In genomic region chr5:128395073-128395472, GRCh38 we compare ENCODE assay signal across 23 cellular contexts.
DNase-seq lines count a peak whose midpoint lies in the region; ATAC-seq, FAIRE-seq and TF ChIP-seq lines count a peak whose summit lies in the region.
"Had no signal": no experiment of that assay in that cellular context is flagged by ENCODE, and none has a peak within 500 bp of the region (broad histone marks: within the 10 kb centered on the region; RNA-seq: fewer than 3 reads in every experiment).

No MANE protein-coding gene starts in this region.

- H3K4me1 ChIP-seq in right cardiac atrium (ENCODE audit: control insufficient read depth, insufficient read depth, low read length), result no peaks in the 10 kb centered on the region
- H3K4me1 ChIP-seq: A549; BLaER1 treated with 17β-estradiol and CSF1 and Interleukin-3, amounts not matched to agents 10 nM and 100 nM had no signal

- no peaks in the 10 kb centered on the region for H3K36me3 ChIP-seq in bronchial epithelial cell (ENCODE audit: control insufficient read depth, insufficient read depth, low read length)
- H3K36me3 ChIP-seq: BLaER1 treated with 17β-estradiol and CSF1 and Interleukin-3, amounts not matched to agents 10 nM and 100 nM; MG63 had no signal

- ATAC-seq in Right ventricle myocardium superior (ENCODE audit: poor library complexity) (peak; percentile 84), right cardiac atrium (no peak), left ventricle myocardium superior (peak; percentile 95), GM21367 (IDR thresholded peaks at IDR 0.05; ENCODE audit: unreplicated experiment) (no peak)
- ATAC-seq: A549 had no signal

- 75% methylated on average over 8 of the region's 8 CpGs for WGBS in right cardiac atrium

- H3K27me3 ChIP-seq in right cardiac atrium (ENCODE audit: control insufficient read depth, insufficient read depth) (no peaks in the 10 kb centered on the region), bronchial epithelial cell (ENCODE audit: control insufficient read depth, insufficient read depth, low read length) (no peaks in the 10 kb centered on the region)
- H3K27me3 ChIP-seq: BLaER1 treated with 17β-estradiol and CSF1 and Interleukin-3, amounts not matched to agents 10 nM and 100 nM; MG63 had no signal

- no peaks in the 10 kb centered on the region for H3K9me3 ChIP-seq in right cardiac atrium (ENCODE audit: control insufficient read depth, low read length)
- H3K9me3 ChIP-seq: A549, MG63 had no signal

- DNase-seq in Right ventricle myocardium superior (peak; percentile 45), right cardiac atrium (no peak), bronchial epithelial cell (ENCODE audit: low read depth) (peak; percentile 14), left ventricle myocardium superior (peak; percentile 44), medulla oblongata (ENCODE audit: extremely low spot score) (no peak), 8988T (no peak)
- DNase-seq: AML-193; CD4-positive, alpha-beta T cell; DMS53; HCEC 1CT; IMR-90; KG1; MG63; NCI-H2029; NCI-H446 treated with DMSO at 0.1 percent for 48 hours; NCI-H526; PC-9; SHP77 treated with DMSO at 0.1 percent for 48 hours had no signal

- intact Hi-C loops in Right ventricle myocardium superior (cut with DNase I) (no loop called here), right cardiac atrium (cut with DNase I) (no loop called here), left ventricle myocardium superior (cut with micrococcal nuclease) (no loop called here)

- no peak for FAIRE-seq in bronchial epithelial cell (lab: Jason Lieb, UNC)
- FAIRE-seq: A549, GM18507, H1 had no signal

- no peak overlapping the region for H3K27ac ChIP-seq in right cardiac atrium (ENCODE audit: low read length)
- H3K27ac ChIP-seq: A549; BLaER1 treated with 17β-estradiol and CSF1 and Interleukin-3, amounts not matched to agents 10 nM and 100 nM; PC-9 had no signal

- no peak overlapping the region for H3K4me3 ChIP-seq in right cardiac atrium (ENCODE audit: low read length)
- H3K4me3 ChIP-seq in bronchial epithelial cell (ENCODE audit: low read depth, low read length), result no peak overlapping the region
- H3K4me3 ChIP-seq: A549; BLaER1 treated with 17β-estradiol and CSF1 and Interleukin-3, amounts not matched to agents 10 nM and 100 nM; MG63; PC-9 had no signal

- no peak for TF ChIP-seq CTCF in bronchial epithelial cell (IDR thresholded peaks at IDR 0.05; ENCODE audit: insufficient read depth, low read length, severe bottlenecking)

Comparison
In these comparisons a context has a peak if more than half of its experiments do, and no peak if none do; other contexts are left out.
1. ATAC-seq: peak in Right ventricle myocardium superior (single experiment) and left ventricle myocardium superior (single experiment); none in right cardiac atrium (0 of 2) and GM21367 (single experiment).
2. DNase-seq: peak in Right ventricle myocardium superior (single experiment), bronchial epithelial cell (single experiment) and left ventricle myocardium superior (single experiment); none in right cardiac atrium (0 of 3), medulla oblongata (single experiment) and 8988T (single experiment).